ENCODE assay signal across 8 cellular contexts in the genomic region with DNA sequence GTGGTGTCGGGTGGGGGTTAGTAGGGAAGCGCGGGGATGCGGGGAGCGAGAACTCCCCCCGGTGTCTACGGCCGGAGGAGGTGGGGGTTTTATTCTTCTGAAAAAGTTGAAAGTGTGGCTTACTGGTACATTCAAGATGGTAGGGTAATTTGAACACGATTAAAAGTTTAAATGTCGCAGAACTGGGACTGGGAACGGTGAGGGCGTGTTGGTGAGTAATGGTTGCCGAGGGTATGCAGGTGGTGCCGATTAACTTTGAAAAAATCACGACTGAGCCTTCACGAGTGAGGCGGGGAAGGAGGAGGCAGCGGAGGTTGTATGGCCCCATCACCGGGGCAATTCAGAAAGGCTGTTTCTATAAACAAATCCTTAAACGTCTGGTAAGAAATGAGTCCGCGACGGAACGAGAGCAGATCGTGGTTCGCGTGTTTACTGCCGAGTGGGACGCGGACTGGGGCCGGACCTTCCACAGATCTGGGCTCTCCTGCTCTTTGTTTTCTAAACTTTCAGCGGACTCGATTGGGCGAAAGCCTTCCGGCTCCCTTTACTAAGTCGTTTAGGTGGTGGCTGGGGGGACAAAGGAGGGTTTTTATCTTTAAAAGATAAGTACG. TPM values are rescaled to one million over a fixed set of nuclear protein-coding genes. Genes with fewer than 3 reads are reported as not detected.
DNase-seq lines count a peak whose midpoint lies in the region; ATAC-seq and TF ChIP-seq lines count a peak whose summit lies in the region.

No MANE protein-coding gene starts in this region.

- H3K27me3 Mint-ChIP-seq in neural progenitor cell (ENCODE audit: insufficient read depth, low read depth), result peaks cover 3% of the 10 kb centered on the region

- H3K4me1 ChIP-seq in GM23248 (ENCODE audit: insufficient read depth) (peaks cover 36% of the 10 kb centered on the region), neural progenitor cell (peaks cover 39% of the 10 kb centered on the region)

- H3K27ac ChIP-seq in GM23248 (peak overlapping the region; percentile 86), neural progenitor cell (no peak overlapping the region)

- no peaks in the 10 kb centered on the region; the same call in 1 of the 2 replicates for H4K20me1 ChIP-seq in GM23248 (ENCODE audit: insufficient read depth)
- H4K20me1 ChIP-seq in neural progenitor cell (ENCODE audit: low read depth), result peaks cover 67% of the 10 kb centered on the region

- H3K4me3 ChIP-seq in GM23248 (peak overlapping the region; percentile 86), epithelial cell of proximal tubule (ENCODE audit: low read depth, low read length) (peak overlapping the region; percentile 92), neural progenitor cell (peak overlapping the region; percentile 84)

- ATAC-seq in HG03432 (IDR thresholded peaks at IDR 0.05; ENCODE audit: unreplicated experiment), result no peak
- ATAC-seq in GM21717 (IDR thresholded peaks at IDR 0.05; ENCODE audit: unreplicated experiment), result no peak

- WGBS in GM23248 (ENCODE audit: low coverage in 1 of 2, low lambda C conversion rate in 2 of 2, missing lambda C conversion rate in 2 of 2), 2 experiments, result 1 to 2% methylated on average over 37 of the region's 37 CpGs

- H3K27me3 ChIP-seq in GM23248 (replicated peaks; ENCODE audit: insufficient read depth) (peaks cover 11% of the 10 kb centered on the region; the same call in 1 of the 2 replicates), neural progenitor cell (no peaks in the 10 kb centered on the region)

- H3K36me3 Mint-ChIP-seq in neural progenitor cell, result no peaks in the 10 kb centered on the region

- in situ Hi-C loops in GM23248 (cut with MboI), result loop anchor here (10.0 to 25.0 kb wide), 2 partner anchors 194 to 411 kb away; no protein-coding TSS in a partner anchor

- H3K36me3 ChIP-seq in GM23248 (ENCODE audit: low read depth), result no peaks in the 10 kb centered on the region
- no peaks in the 10 kb centered on the region for H3K36me3 ChIP-seq in neural progenitor cell

- peak overlapping the region; percentile 72 for H2AFZ ChIP-seq in GM23248
- no peak overlapping the region for H2AFZ ChIP-seq in neural progenitor cell (replicated peaks)

- H3K9ac ChIP-seq in GM23248, result peak overlapping the region; percentile 89
- peak overlapping the region; percentile 38 for H3K9ac ChIP-seq in neural progenitor cell

- H3F3A ChIP-seq in GM23248 (ENCODE audit: insufficient read depth) (peaks cover 40% of the 10 kb centered on the region), neural progenitor cell (ENCODE audit: low read depth) (peaks cover 29% of the 10 kb centered on the region)

- H3K9me3 Mint-ChIP-seq in neural progenitor cell, result no peaks in the 10 kb centered on the region

- peak overlapping the region; percentile 97 for H3K4me3 Mint-ChIP-seq in neural progenitor cell

- H3K79me2 ChIP-seq in GM23248 (ENCODE audit: insufficient read depth), result peaks cover 67% of the 10 kb centered on the region
- peaks cover 77% of the 10 kb centered on the region for H3K79me2 ChIP-seq in neural progenitor cell (ENCODE audit: low read depth)

- peak overlapping the region; percentile 99 for H3K4me2 ChIP-seq in GM23248 (ENCODE audit: unreplicated experiment)
- H3K4me2 ChIP-seq in neural progenitor cell, result peak overlapping the region; percentile 98

- peaks cover 33% of the 10 kb centered on the region for H3K4me1 Mint-ChIP-seq in neural progenitor cell

- DNase-seq in GM23248 (peak; percentile 73), epithelial cell of proximal tubule (ENCODE audit: low read depth) (no peak), neural progenitor cell (ENCODE audit: low spot score) (peak; percentile 48), NK-92 (lab: John Stamatoyannopoulos, UW; ENCODE audit: unreplicated experiment) (no peak), NCI-H1694 treated with DMSO at 0.1 percent for 48 hours (lab: John Stamatoyannopoulos, UW) (no peak)
- peak; percentile 39 for DNase-seq in activated CD4-positive, alpha-beta T cell treated with anti-CD3 and anti-CD28 coated beads, Interleukin-2, amount 50 U/mL, for 1 hour

- H3K27ac Mint-ChIP-seq in neural progenitor cell, result peak overlapping the region; percentile 97

- no peaks in the 10 kb centered on the region for H3K9me2 ChIP-seq in GM23248 (ENCODE audit: insufficient read depth)

- TF ChIP-seq CTCF in epithelial cell of proximal tubule (conservative IDR thresholded peaks at IDR 0.05; ENCODE audit: low read depth, low read length) (no peak), neural progenitor cell (IDR thresholded peaks at IDR 0.05) (no peak)

- H3K9me3 ChIP-seq in GM23248 (ENCODE audit: low read depth) (no peaks in the 10 kb centered on the region), neural progenitor cell (ENCODE audit: low read depth) (no peaks in the 10 kb centered on the region)

RNA-seq across cellular contexts. Expression of a gene that starts 2.6 kb away (rescaled TPM):
- 23.6 and 48.6 TPM in 2 replicates for total RNA-seq in GM23248 (2014; rRNA removed; shearing (Covaris generic))
- polyA plus RNA-seq in GM23248 (2016; fragmentation: Nextera tagmentation; extraction: Ambion mirVana), result 22.0 and 26.5 TPM in 2 replicates
- total RNA-seq in epithelial cell of proximal tubule (14.5 and 29.9 TPM in 2 replicates), neural progenitor cell (ENCODE audit: low replicate concordance) (23.5 and 40.4 TPM in 2 replicates)

Comparison
In these comparisons a context has a peak if more than half of its experiments do, and no peak if none do; other contexts are left out.
1. DNase-seq: peak in GM23248 (single experiment), activated CD4-positive, alpha-beta T cell treated with anti-CD3 and anti-CD28 coated beads, Interleukin-2, amount 50 U/mL, for 1 hour (single experiment) and neural progenitor cell (single experiment); none in epithelial cell of proximal tubule (single experiment), NK-92 (single experiment) and NCI-H1694 treated with DMSO at 0.1 percent for 48 hours (single experiment).
2. Peak in every context shown above with its lines, with median percentiles within 50 percentile points of each other: H3K4me3 ChIP-seq.